ENCODE assay signal across 8 cellular contexts in the genomic region with DNA sequence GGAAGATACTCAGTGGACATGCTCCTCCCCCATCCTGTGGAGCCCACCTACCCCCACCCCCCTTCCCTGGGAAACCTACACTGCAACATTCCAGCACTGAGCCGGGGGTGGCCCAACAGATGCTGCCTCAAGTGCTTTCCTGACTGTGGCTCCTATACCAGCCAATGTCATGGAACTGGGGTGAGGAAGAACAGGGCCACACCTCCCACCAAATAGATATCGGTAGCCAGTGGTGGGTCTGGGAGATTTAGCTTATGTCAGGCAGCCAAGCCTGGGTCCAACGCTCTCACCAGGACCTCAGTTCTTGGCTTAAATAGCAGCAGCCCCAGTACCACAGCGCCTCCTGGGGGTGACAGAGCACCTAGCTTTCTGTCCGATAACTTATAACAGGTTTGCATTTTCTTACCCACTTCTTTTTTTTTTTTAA. TPM values are rescaled to one million over a fixed set of nuclear protein-coding genes. Genes with fewer than 3 reads are reported as not detected.
A peak's percentile ranks its signal among the peaks of the same experiment; 100 is the strongest.
DNase-seq lines count a peak whose midpoint lies in the region; ATAC-seq and TF ChIP-seq lines count a peak whose summit lies in the region.

No MANE protein-coding gene starts in this region.

- no peaks in the 10 kb centered on the region for H3K79me2 ChIP-seq in osteoblast (ENCODE audit: insufficient read depth, low read length)

- H3K27me3 ChIP-seq in osteoblast (ENCODE audit: insufficient read depth, low read length) (no peaks in the 10 kb centered on the region), upper lobe of right lung (no peaks in the 10 kb centered on the region)

- no peaks in the 10 kb centered on the region for H3K9me3 ChIP-seq in osteoblast (ENCODE audit: low read depth, low read length)
- no peaks in the 10 kb centered on the region for H3K9me3 ChIP-seq in upper lobe of right lung

- ATAC-seq in upper lobe of right lung (peak; percentile 81), GM21360 (IDR thresholded peaks at IDR 0.05; ENCODE audit: unreplicated experiment) (no peak), HG03139 (IDR thresholded peaks at IDR 0.05; ENCODE audit: unreplicated experiment) (no peak)

- H3K36me3 ChIP-seq in osteoblast (ENCODE audit: insufficient read depth, low read length) (peaks cover 8% of the 10 kb centered on the region), upper lobe of right lung (no peaks in the 10 kb centered on the region)

- H3K4me2 ChIP-seq in osteoblast (ENCODE audit: insufficient read depth, low read length) = no peak overlapping the region

- peaks cover 20% of the 10 kb centered on the region for H3K4me1 ChIP-seq in osteoblast (ENCODE audit: insufficient read depth, low read length)
- no peaks in the 10 kb centered on the region for H3K4me1 ChIP-seq in upper lobe of right lung

- no peak overlapping the region for H2AFZ ChIP-seq in osteoblast (ENCODE audit: low read length)

- H3K27ac ChIP-seq in osteoblast (ENCODE audit: low read depth, low read length) (no peak overlapping the region), upper lobe of right lung (no peak overlapping the region)

- no peak overlapping the region for H3K4me3 ChIP-seq in osteoblast (ENCODE audit: insufficient read depth, low read length)
- H3K4me3 ChIP-seq in upper lobe of right lung = no peak overlapping the region

- no peaks in the 10 kb centered on the region for H4K20me1 ChIP-seq in osteoblast (ENCODE audit: insufficient read depth, low read length)

- DNase-seq in GDM1 (lab: John Stamatoyannopoulos, UW) = peak; percentile 4
- peak; percentile 26 for DNase-seq in NCI-H460 (ENCODE audit: extremely low read depth, low read depth)
- DNase-seq in activated T-cell treated with anti-CD3 and anti-CD28 coated beads for 24 hours (ENCODE audit: low read depth) = peak; percentile 26
- DNase-seq in fibroblast of the conjunctiva (ENCODE audit: low read depth) = peak; percentile 54
- peak; percentile 77 for DNase-seq in osteoblast (ENCODE audit: insufficient read length, low spot score, missing footprints)
- DNase-seq in upper lobe of right lung = peak; percentile 69

- intact Hi-C loops in upper lobe of right lung (cut with DNase I) = loop anchor here (10.0 kb wide), 1 partner anchor 313 kb away; no protein-coding TSS in a partner anchor

- TF ChIP-seq CTCF in osteoblast (IDR thresholded peaks at IDR 0.05; ENCODE audit: extremely low read depth, low read depth, low read length) (peak; percentile 91), upper lobe of right lung (IDR thresholded peaks at IDR 0.05) (peak; percentile 76)

RNA-seq across cellular contexts. Expression of gene CDC25A, which starts 30.3 kb away (rescaled TPM):
- total RNA-seq in NCI-H460 (2014; rRNA removed; shearing (Covaris generic)) = 10.3 and 12.6 TPM in 2 replicates
- polyA plus RNA-seq in NCI-H460 (2014; cell fraction: nucleus; rRNA removed) = 25.8 and 35.3 TPM in 2 replicates
- total RNA-seq in osteoblast (0.88 and 1.1 TPM in 2 replicates), upper lobe of right lung (0.90 TPM)

Comparison
In these comparisons a context has a peak if more than half of its experiments do, and no peak if none do; other contexts are left out.
1. DNase-seq: peak in every context shown above with its lines; median percentile 77 in osteoblast; 69 in upper lobe of right lung; 54 in fibroblast of the conjunctiva; 26 in NCI-H460; 26 in activated T-cell treated with anti-CD3 and anti-CD28 coated beads for 24 hours; 4 in GDM1.